8 cellular contexts compared by ENCODE assay signal in the genomic region with DNA sequence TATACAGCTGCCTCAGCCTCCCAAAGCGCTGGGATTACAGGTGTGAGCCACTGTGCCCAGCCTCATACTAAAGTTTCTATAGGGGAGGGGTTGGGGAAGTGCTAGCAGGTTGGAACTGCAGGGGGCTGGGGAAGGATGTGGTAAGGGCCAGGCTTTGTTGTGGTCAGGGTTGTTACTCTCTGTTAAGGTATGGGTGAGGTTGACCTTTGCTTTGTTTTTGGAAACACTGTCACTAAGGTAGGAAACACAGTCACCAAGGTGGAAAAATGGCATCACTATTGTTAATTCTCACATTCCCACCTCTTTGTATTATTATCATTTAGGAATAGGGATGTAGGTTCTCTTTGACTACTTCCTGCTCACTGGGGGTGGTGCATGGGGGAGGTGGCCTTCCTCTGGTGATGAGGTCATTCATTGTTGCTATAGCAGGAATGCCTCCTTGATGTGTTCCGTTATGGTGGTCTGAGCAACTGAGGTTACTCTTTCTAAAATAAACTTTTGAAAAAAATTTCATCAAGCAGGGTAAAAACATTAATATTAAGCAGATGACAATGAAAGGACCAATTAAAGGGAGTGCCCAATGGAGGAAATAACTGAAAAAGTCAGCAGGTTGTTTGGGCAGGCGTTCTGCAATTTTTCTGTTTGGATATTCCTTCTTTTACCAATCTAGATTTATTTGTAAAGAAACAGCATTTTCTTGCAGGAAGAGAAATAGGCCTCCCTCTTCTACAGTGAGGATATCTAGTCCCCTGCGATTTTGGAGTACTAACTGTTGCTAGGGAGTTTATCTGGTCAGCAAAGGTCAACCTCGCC.
DNase-seq lines count a peak whose midpoint lies in the region; ATAC-seq and TF ChIP-seq lines count a peak whose summit lies in the region.

No MANE protein-coding gene starts in this region.

- H3K4me3 Mint-ChIP-seq in activated CD4-positive, alpha-beta memory T cell treated with anti-CD3 and anti-CD28 coated beads, Interleukin-2, amount 10 ng/mL, durations not matched to agents 7 days and 5 days, result no peak overlapping the region
- H3K4me3 Mint-ChIP-seq in naive thymus-derived CD8-positive, alpha-beta T cell, result peak overlapping the region in 1 of 10 donors; percentile 20

- H3K36me3 ChIP-seq in prostate gland, result no peaks in the 10 kb centered on the region

- POLR2A ChIA-PET in activated CD4-positive, alpha-beta memory T cell treated with anti-CD3 and anti-CD28 coated beads, Interleukin-2, amount 10 ng/mL, durations not matched to agents 7 days and 5 days (lab: Charles Lee), result no interaction called here
- POLR2A ChIA-PET in naive thymus-derived CD8-positive, alpha-beta T cell (lab: Charles Lee), result no interaction called here

- H3K27me3 ChIP-seq in prostate gland (replicated peaks; ENCODE audit: insufficient read depth), result no peaks in the 10 kb centered on the region

- no peaks in the 10 kb centered on the region for H3K9me3 ChIP-seq in prostate gland

- no peak overlapping the region for H3K27ac Mint-ChIP-seq in activated CD4-positive, alpha-beta memory T cell treated with anti-CD3 and anti-CD28 coated beads, Interleukin-2, amount 10 ng/mL, durations not matched to agents 7 days and 5 days
- peak overlapping the region in 2 of 10 donors; percentile 21 to 56 for H3K27ac Mint-ChIP-seq in naive thymus-derived CD8-positive, alpha-beta T cell

- H3K27me3 Mint-ChIP-seq in activated CD4-positive, alpha-beta memory T cell treated with anti-CD3 and anti-CD28 coated beads, Interleukin-2, amount 10 ng/mL, durations not matched to agents 7 days and 5 days, result peaks cover 27% of the 10 kb centered on the region
- H3K27me3 Mint-ChIP-seq in naive thymus-derived CD8-positive, alpha-beta T cell, result peaks cover 6 to 19% (median 7%) of the 10 kb centered on the region in 5 donors

- peaks cover 32% of the 10 kb centered on the region for H3K4me1 Mint-ChIP-seq in activated CD4-positive, alpha-beta memory T cell treated with anti-CD3 and anti-CD28 coated beads, Interleukin-2, amount 10 ng/mL, durations not matched to agents 7 days and 5 days
- H3K4me1 Mint-ChIP-seq in naive thymus-derived CD8-positive, alpha-beta T cell, result peaks cover 8 to 18% (median 12%) of the 10 kb centered on the region in 4 donors

- CTCF ChIA-PET in activated CD4-positive, alpha-beta memory T cell treated with anti-CD3 and anti-CD28 coated beads, Interleukin-2, amount 10 ng/mL, durations not matched to agents 7 days and 5 days (lab: Charles Lee), result interaction anchor here (0.6 kb wide), 1 partner anchor 555 kb away, joined by 3 read pairs; no protein-coding TSS in a partner anchor

- no peaks in the 10 kb centered on the region for H3K4me1 ChIP-seq in prostate gland (replicated peaks)

- H3K27ac ChIP-seq in prostate gland, result no peak overlapping the region

- H3K4me3 ChIP-seq in prostate gland, result no peak overlapping the region

- H3K9me3 Mint-ChIP-seq in activated CD4-positive, alpha-beta memory T cell treated with anti-CD3 and anti-CD28 coated beads, Interleukin-2, amount 10 ng/mL, durations not matched to agents 7 days and 5 days, result peaks cover 8% of the 10 kb centered on the region
- peaks cover 0 to 11% (median 6%) of the 10 kb centered on the region in 9 donors for H3K9me3 Mint-ChIP-seq in naive thymus-derived CD8-positive, alpha-beta T cell

- TF ChIP-seq CTCF in prostate gland (IDR thresholded peaks at IDR 0.05), result no peak

- peaks cover 7% of the 10 kb centered on the region for H3K36me3 Mint-ChIP-seq in activated CD4-positive, alpha-beta memory T cell treated with anti-CD3 and anti-CD28 coated beads, Interleukin-2, amount 10 ng/mL, durations not matched to agents 7 days and 5 days (ENCODE audit: low read depth)
- peaks cover 0 to 11% (median 4%) of the 10 kb centered on the region in 3 donors for H3K36me3 Mint-ChIP-seq in naive thymus-derived CD8-positive, alpha-beta T cell

- intact Hi-C loops in sciatic nerve (cut with DNase I), result no loop called here
- intact Hi-C loops in prostate gland (cut with DNase I), result no loop called here

- ATAC-seq in GM18498 (IDR thresholded peaks at IDR 0.05; ENCODE audit: unreplicated experiment) (peak; percentile 79), HG02938 (IDR thresholded peaks at IDR 0.05; ENCODE audit: unreplicated experiment) (peak; percentile 60), sciatic nerve (no peak), GM21515 (IDR thresholded peaks at IDR 0.05; ENCODE audit: unreplicated experiment) (no peak)
- peak; percentile 39 to 90 for ATAC-seq in naive thymus-derived CD8-positive, alpha-beta T cell

- WGBS in prostate gland, result 91% methylated on average over 5 of the region's 5 CpGs

- no peak for TF ChIP-seq POLR2A in prostate gland (IDR thresholded peaks at IDR 0.05)

- DNase-seq in activated CD4-positive, alpha-beta memory T cell treated with anti-CD3 and anti-CD28 coated beads, Interleukin-2, amount 10 ng/mL, durations not matched to agents 7 days and 5 days, result peak; percentile 72
- DNase-seq in naive thymus-derived CD8-positive, alpha-beta T cell, result peak in 5 of 10 donors; percentile 7 to 38 (median 22)
- DNase-seq in DMS 273 (lab: John Stamatoyannopoulos, UW; ENCODE audit: unreplicated experiment) (no peak), sciatic nerve (ENCODE audit: low spot score) (no peak), prostate gland (ENCODE audit: low spot score) (no peak)

Comparison
In these comparisons a context has a peak if more than half of its experiments do, and no peak if none do; other contexts are left out.
1. ATAC-seq: peak in GM18498 (single experiment), HG02938 (single experiment) and naive thymus-derived CD8-positive, alpha-beta T cell (2 of 2); none in sciatic nerve (single experiment) and GM21515 (single experiment).